In the genomic region with DNA sequence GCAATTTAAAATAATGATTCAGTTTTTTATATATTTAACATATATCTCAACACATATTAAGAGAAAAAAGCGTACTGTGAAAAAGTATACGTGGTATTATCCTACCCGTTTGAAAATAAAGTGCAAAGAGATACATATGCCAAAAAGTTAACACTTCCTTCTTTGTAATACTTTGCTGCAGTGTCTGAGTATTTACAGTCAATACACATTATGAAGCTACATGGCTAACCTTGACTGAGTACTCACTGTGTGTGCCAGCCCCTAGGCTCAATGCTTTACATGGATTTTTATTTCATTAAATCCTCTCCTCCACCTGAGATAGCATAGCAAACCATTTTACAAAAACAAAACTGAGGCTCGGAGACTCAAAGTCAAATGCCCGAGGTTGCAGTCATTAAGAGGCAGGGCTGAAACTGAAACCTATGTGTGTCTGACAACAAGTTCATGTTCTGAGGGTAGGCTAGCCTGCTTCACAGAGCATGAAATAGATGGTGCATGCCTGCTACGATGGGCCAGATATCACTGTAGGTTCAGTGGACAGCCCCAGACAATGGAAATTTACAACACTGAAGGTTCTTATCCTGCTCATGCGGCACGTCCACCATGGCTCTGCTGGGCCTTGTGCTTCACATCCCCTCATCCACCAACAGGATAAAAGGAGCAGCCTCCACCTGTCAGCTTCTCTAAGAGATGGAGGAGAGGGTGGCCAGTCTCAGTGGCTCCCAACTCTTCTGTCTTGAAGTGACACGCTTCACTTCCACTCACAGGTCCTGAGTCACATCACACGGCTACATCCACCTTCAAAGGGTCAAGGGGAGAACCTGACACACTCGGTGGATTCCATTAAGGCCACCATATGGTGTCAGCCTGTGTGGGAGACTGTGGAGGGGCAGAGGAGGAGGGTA, we compare ENCODE assay signal across 10 cellular contexts. TPM values are rescaled to one million over a fixed set of nuclear protein-coding genes. Genes with fewer than 3 reads are reported as not detected.
A peak's percentile ranks its signal among the peaks of the same experiment; 100 is the strongest.
DNase-seq lines count a peak whose midpoint lies in the region; ATAC-seq and TF ChIP-seq lines count a peak whose summit lies in the region.
"Not testable (repeated sequence)": the region's sequence is repeated elsewhere in the genome, so short reads cannot be mapped to it uniquely, and the experiment has no call there.
"Had no signal": no experiment of that assay in that cellular context is flagged by ENCODE, and none has a peak within 500 bp of the region (broad histone marks: within the 10 kb centered on the region; RNA-seq: fewer than 3 reads in every experiment).

No MANE protein-coding gene starts in this region.

- not testable (repeated sequence) for TF ChIP-seq CTCF in KMS-11 (conservative IDR thresholded peaks at IDR 0.05; ENCODE audit: low read depth, low read length)

- not testable (repeated sequence) for H3K36me3 Mint-ChIP-seq in activated CD8-positive, alpha-beta T cell treated with anti-CD3 and anti-CD28 coated beads, Interleukin-2, amount 10 ng/mL, durations not matched to agents 7 days and 5 days (ENCODE audit: low read depth)

- not testable (repeated sequence) for H3K4me3 Mint-ChIP-seq in activated CD8-positive, alpha-beta T cell treated with anti-CD3 and anti-CD28 coated beads, Interleukin-2, amount 10 ng/mL, durations not matched to agents 7 days and 5 days

- POLR2A ChIA-PET in activated CD8-positive, alpha-beta T cell treated with anti-CD3 and anti-CD28 coated beads, Interleukin-2, amount 10 ng/mL, durations not matched to agents 7 days and 5 days (lab: Charles Lee), result not testable (repeated sequence)

- not testable (repeated sequence) for H3K79me2 ChIP-seq in KMS-11 (ENCODE audit: insufficient read depth, low read depth)

- not testable (repeated sequence) for H3K36me3 ChIP-seq in KMS-11 (ENCODE audit: insufficient read depth)

- peak overlapping the region; percentile 50 for H3K27ac ChIP-seq in KMS-11

- ATAC-seq in GM18868 (IDR thresholded peaks at IDR 0.05; ENCODE audit: unreplicated experiment) (peak; percentile 100), GM19455 (IDR thresholded peaks at IDR 0.05; ENCODE audit: unreplicated experiment) (peak; percentile 100), GM21737 (IDR thresholded peaks at IDR 0.05; ENCODE audit: unreplicated experiment) (peak; percentile 100), HG02943 (IDR thresholded peaks at IDR 0.05; ENCODE audit: low read depth, unreplicated experiment) (peak; percentile 100), HG03196 (IDR thresholded peaks at IDR 0.05; ENCODE audit: unreplicated experiment) (peak; percentile 100)
- peak; percentile 49 for ATAC-seq in activated CD8-positive, alpha-beta T cell treated with anti-CD3 and anti-CD28 coated beads, Interleukin-2, amount 10 ng/mL, durations not matched to agents 7 days and 5 days

- not testable (repeated sequence) for H3K27me3 Mint-ChIP-seq in activated CD8-positive, alpha-beta T cell treated with anti-CD3 and anti-CD28 coated beads, Interleukin-2, amount 10 ng/mL, durations not matched to agents 7 days and 5 days (ENCODE audit: low read depth)

- CTCF ChIA-PET in activated CD8-positive, alpha-beta T cell treated with anti-CD3 and anti-CD28 coated beads, Interleukin-2, amount 10 ng/mL, durations not matched to agents 7 days and 5 days (lab: Charles Lee), result not testable (repeated sequence)

- not testable (repeated sequence) for H4K20me1 ChIP-seq in KMS-11 (ENCODE audit: insufficient read depth)

- H3K27me3 ChIP-seq in KMS-11 (ENCODE audit: insufficient read depth, low read depth), result not testable (repeated sequence)

- peak overlapping the region; percentile 36 for H2AFZ ChIP-seq in KMS-11 (ENCODE audit: low read depth)

- H3K4me3 ChIP-seq in KMS-11 (IDR thresholded peaks at IDR 0.05; ENCODE audit: insufficient read depth, low read depth, low read length), result not testable (repeated sequence)

- H3K4me1 ChIP-seq in KMS-11 (ENCODE audit: low read depth, poor library complexity, severe bottlenecking), result peaks cover 15% of the 10 kb centered on the region

- H3K4me1 Mint-ChIP-seq in activated CD8-positive, alpha-beta T cell treated with anti-CD3 and anti-CD28 coated beads, Interleukin-2, amount 10 ng/mL, durations not matched to agents 7 days and 5 days (ENCODE audit: low read depth), result not testable (repeated sequence)

- not testable (repeated sequence) for DNase-seq in activated CD8-positive, alpha-beta T cell treated with anti-CD3 and anti-CD28 coated beads, Interleukin-2, amount 10 ng/mL, durations not matched to agents 7 days and 5 days

- not testable (repeated sequence) for H3K27ac Mint-ChIP-seq in activated CD8-positive, alpha-beta T cell treated with anti-CD3 and anti-CD28 coated beads, Interleukin-2, amount 10 ng/mL, durations not matched to agents 7 days and 5 days

- H3K9ac ChIP-seq in KMS-11, result peak overlapping the region; percentile 30; the same call in 1 of the 2 replicates

- H3K9me3 Mint-ChIP-seq in activated CD8-positive, alpha-beta T cell treated with anti-CD3 and anti-CD28 coated beads, Interleukin-2, amount 10 ng/mL, durations not matched to agents 7 days and 5 days (ENCODE audit: insufficient read depth), result not testable (repeated sequence)

- peak overlapping the region; percentile 19 for H3K4me2 ChIP-seq in KMS-11

RNA-seq across cellular contexts. Expression of a gene that starts 29.2 kb away (rescaled TPM):
- total RNA-seq in activated CD8-positive, alpha-beta T cell treated with anti-CD3 and anti-CD28 coated beads, Interleukin-2, amount 10 ng/mL, durations not matched to agents 7 days and 5 days, result 100 to 1,000 TPM; 249 to 277 TPM

RNA-seq across cellular contexts. Expression of a gene that starts 54.9 kb away (rescaled TPM):
- total RNA-seq in activated CD8-positive, alpha-beta T cell treated with anti-CD3 and anti-CD28 coated beads, Interleukin-2, amount 10 ng/mL, durations not matched to agents 7 days and 5 days, result not detected
- total RNA-seq: activated naive CD8-positive, alpha-beta T cell treated with anti-CD3 and anti-CD28 coated beads for 36 hours; osteocyte; T-helper 1 cell treated with Interleukin-12 subunit alpha and Interleukin-12 subunit beta and Interleukin-4 antibody, amounts not matched to agents 30 ng/mL and 1 ng/mL, for 36 hours had no signal

Comparison
In these comparisons a context has a peak if more than half of its experiments do, and no peak if none do; other contexts are left out.
1. ATAC-seq: peak in every context shown above with its lines; median percentile 100 in GM18868; 100 in GM19455; 100 in GM21737; 100 in HG02943; 100 in HG03196; 49 in activated CD8-positive, alpha-beta T cell treated with anti-CD3 and anti-CD28 coated beads, Interleukin-2, amount 10 ng/mL, durations not matched to agents 7 days and 5 days.